Comparison of ENCODE assay signal across 19 cellular contexts in the genomic region with DNA sequence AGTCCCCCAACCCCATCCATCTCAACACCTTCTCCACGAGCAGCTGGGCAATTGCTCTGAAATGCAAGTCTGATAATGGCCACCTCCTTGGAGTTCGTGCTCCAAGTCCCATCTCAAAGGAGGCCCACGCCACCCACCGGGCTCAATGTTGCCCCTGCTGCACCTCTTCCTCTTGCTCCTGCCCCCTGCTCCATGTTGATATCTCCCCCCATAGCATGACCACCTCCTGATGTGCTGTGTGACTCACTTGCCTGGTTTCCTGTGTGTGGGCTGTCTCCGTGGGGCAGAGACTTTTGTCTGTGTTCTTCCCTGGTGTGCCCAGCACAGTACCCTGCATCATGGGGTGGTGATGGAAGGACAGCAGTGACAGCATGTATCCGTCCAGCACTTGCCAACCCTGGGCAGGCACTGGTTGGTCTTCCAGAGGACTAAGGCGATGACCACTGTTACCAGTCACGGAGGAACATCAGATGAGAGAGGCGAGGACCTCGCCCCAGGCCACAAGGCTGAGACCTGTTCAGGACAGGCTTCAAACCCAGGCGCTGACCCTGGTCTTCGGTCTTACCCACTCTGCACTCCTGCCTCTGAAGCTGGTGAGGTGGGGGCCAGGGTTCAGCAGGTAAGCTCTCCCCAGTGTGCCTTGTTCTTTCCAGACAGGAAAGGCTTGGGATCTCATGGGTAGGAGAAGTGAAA.
"Had no signal": no experiment of that assay in that cellular context is flagged by ENCODE, and none has a peak within 500 bp of the region (broad histone marks: within the 10 kb centered on the region; RNA-seq: fewer than 3 reads in every experiment).

No MANE protein-coding gene starts in this region.

- H3K36me3 Mint-ChIP-seq: immature natural killer cell, naive B cell had no signal

- H3K27ac Mint-ChIP-seq: immature natural killer cell, nephron progenitor cell had no signal

- H3K9me3 Mint-ChIP-seq: central memory CD8-positive, alpha-beta T cell; immature natural killer cell had no signal

- H3K4me3 Mint-ChIP-seq: central memory CD8-positive, alpha-beta T cell; immature natural killer cell; naive B cell had no signal

- H3K36me3 ChIP-seq: esophagus muscularis mucosa, gastroesophageal sphincter, neutrophil, right atrium auricular region, sigmoid colon, thyroid gland, upper lobe of right lung had no signal

- H3K27ac ChIP-seq: esophagus muscularis mucosa, gastroesophageal sphincter, neutrophil, right atrium auricular region, sigmoid colon, skin epidermis, thyroid gland, upper lobe of right lung had no signal

- DNase-seq: effector memory CD4-positive, alpha-beta T cell; glutamatergic neuron; immature natural killer cell; left colon; left ventricle myocardium superior; mesendoderm; naive B cell; nephron progenitor cell; sigmoid colon; stimulated activated CD4-positive, alpha-beta T cell treated with anti-CD3 and anti-CD28 coated beads, Interleukin-12 subunit alpha, Interleukin-12 subunit beta, amount 100 ng/mL, for 4 hours; stimulated activated naive CD4-positive, alpha-beta T cell treated with Interleukin-2 at 50 U/mL for 16 hours; upper lobe of right lung had no signal

- H3K4me1 ChIP-seq: esophagus muscularis mucosa, gastroesophageal sphincter, right atrium auricular region, sigmoid colon, thyroid gland, upper lobe of right lung had no signal

- ATAC-seq: gastroesophageal sphincter, left colon, left ventricle myocardium superior, upper lobe of right lung had no signal

- H3K27me3 ChIP-seq: right atrium auricular region, thyroid gland, upper lobe of right lung had no signal

- H3K9me3 ChIP-seq: esophagus muscularis mucosa, neutrophil, sigmoid colon, thyroid gland, upper lobe of right lung had no signal

- H3K4me1 Mint-ChIP-seq: central memory CD8-positive, alpha-beta T cell; immature natural killer cell; naive B cell had no signal

- H3K4me3 ChIP-seq: esophagus muscularis mucosa, gastroesophageal sphincter, right atrium auricular region, sigmoid colon, skin epidermis, thyroid gland, upper lobe of right lung had no signal
